In genomic region chr7:55018361-55019328, GRCh38 we compare ENCODE assay signal across 9 cellular contexts. TPM values are rescaled to one million over a fixed set of nuclear protein-coding genes. Genes with fewer than 3 reads are reported as not detected.
DNase-seq lines count a peak whose midpoint lies in the region; FAIRE-seq and TF ChIP-seq lines count a peak whose summit lies in the region.
"Had no signal": no experiment of that assay in that cellular context is flagged by ENCODE, and none has a peak within 500 bp of the region (broad histone marks: within the 10 kb centered on the region; RNA-seq: fewer than 3 reads in every experiment).

TSS of gene EGFR (plus strand) at chr7:55019017. CDS start at chr7:55019278, 261 bp downstream.

- H2BK12ac ChIP-seq in mesenchymal stem cell (ENCODE audit: low read length in 2 of 2) = peak within 1 kb of the TSS; percentile 23 to 76

- H3K4me2 ChIP-seq in mesenchymal stem cell (ENCODE audit: low read length, poor library complexity, severe bottlenecking) = peak within 1 kb of the TSS; percentile 92

- H3K27ac ChIP-seq in epithelial cell of prostate (peak within 1 kb of the TSS; percentile 94), mesenchymal stem cell (ENCODE audit: low read length, poor library complexity, severe bottlenecking) (no peak within 1 kb of the TSS), thyroid gland (peak within 1 kb of the TSS; percentile 91 to 97 (median 96))

- intact Hi-C loops in thyroid gland (cut with DNase I) = no loop called here

- DNase-seq in T-helper 1 cell (no peak), RCC 7860 (ENCODE audit: low spot score) (peak; percentile 72), epithelial cell of prostate (ENCODE audit: low read depth, low spot score) (no peak), mesenchymal stem cell (peak; percentile 82), thyroid gland (peak; percentile 90 to 93), T-helper 2 cell (no peak)
- no peak for DNase-seq in central memory CD4-positive, alpha-beta T cell

- H4K8ac ChIP-seq in mesenchymal stem cell (ENCODE audit: low read length) = peak within 1 kb of the TSS; percentile 83

- H3K4ac ChIP-seq in mesenchymal stem cell (ENCODE audit: low read depth in 1 of 2, low read length in 2 of 2) = peak within 1 kb of the TSS; percentile 54 to 57

- peak within 1 kb of the TSS; percentile 54 to 88 for H3K18ac ChIP-seq in mesenchymal stem cell (ENCODE audit: low read depth in 1 of 2, low read length in 2 of 2)

- H3K36me3 ChIP-seq in mesenchymal stem cell (ENCODE audit: control insufficient read depth in 1 of 2, insufficient read depth in 2 of 2, low read depth in 1 of 2, low read length in 2 of 2) (no peaks in the 10 kb centered on the region), thyroid gland (no peaks in the 10 kb centered on the region)

- H3K4me3 ChIP-seq in mesenchymal stem cell (ENCODE audit: insufficient read depth in 1 of 2, low read depth in 1 of 2, low read length in 2 of 2) (peak within 1 kb of the TSS; percentile 87 to 88), thyroid gland (replicated peaks in 1 of 3) (peak within 1 kb of the TSS; percentile 57 to 89 (median 71))

- H3K27ac Mint-ChIP-seq in T-helper 1 cell treated with Interleukin-12 subunit alpha and Interleukin-12 subunit beta and Interleukin-4 antibody, amounts not matched to agents 30 μg/mL and 1 μg/mL, for 36 hours = no peak within 1 kb of the TSS

- no peaks in the 10 kb centered on the region for H3K4me1 Mint-ChIP-seq in T-helper 1 cell treated with Interleukin-12 subunit alpha and Interleukin-12 subunit beta and Interleukin-4 antibody, amounts not matched to agents 30 μg/mL and 1 μg/mL, for 36 hours (ENCODE audit: low read depth)

- H3K36me3 Mint-ChIP-seq in T-helper 1 cell treated with Interleukin-12 subunit alpha and Interleukin-12 subunit beta and Interleukin-4 antibody, amounts not matched to agents 30 μg/mL and 1 μg/mL, for 36 hours (ENCODE audit: low read depth) = no peaks in the 10 kb centered on the region

- peak within 1 kb of the TSS; percentile 15 for H3K4me3 Mint-ChIP-seq in T-helper 1 cell treated with Interleukin-12 subunit alpha and Interleukin-12 subunit beta and Interleukin-4 antibody, amounts not matched to agents 30 μg/mL and 1 μg/mL, for 36 hours

- H3K9me3 Mint-ChIP-seq in T-helper 1 cell treated with Interleukin-12 subunit alpha and Interleukin-12 subunit beta and Interleukin-4 antibody, amounts not matched to agents 30 μg/mL and 1 μg/mL, for 36 hours = no peaks in the 10 kb centered on the region

- no peak for TF ChIP-seq CTCF in thyroid gland (IDR thresholded peaks at IDR 0.05)

- H3K27me3 ChIP-seq in mesenchymal stem cell (ENCODE audit: control insufficient read depth in 1 of 2, insufficient read depth in 1 of 2, low read length in 2 of 2) = no peaks in the 10 kb centered on the region
- H3K27me3 ChIP-seq in thyroid gland = no peaks in the 10 kb centered on the region

- H3K9ac ChIP-seq in mesenchymal stem cell (ENCODE audit: low read length) = peak within 1 kb of the TSS; percentile 89

- H3K9me3 ChIP-seq in mesenchymal stem cell (ENCODE audit: control insufficient read depth, low read length) = no peaks in the 10 kb centered on the region
- H3K9me3 ChIP-seq in thyroid gland = no peaks in the 10 kb centered on the region

- peak within 1 kb of the TSS; percentile 16 for H2AFZ ChIP-seq in mesenchymal stem cell (ENCODE audit: low read depth, low read length)

- H4K91ac ChIP-seq in mesenchymal stem cell (ENCODE audit: low read length) = peak within 1 kb of the TSS; percentile 32

- peaks cover 71% of the 10 kb centered on the region for H3K27me3 Mint-ChIP-seq in T-helper 1 cell treated with Interleukin-12 subunit alpha and Interleukin-12 subunit beta and Interleukin-4 antibody, amounts not matched to agents 30 μg/mL and 1 μg/mL, for 36 hours (ENCODE audit: low read depth)

- H2BK120ac ChIP-seq in mesenchymal stem cell (ENCODE audit: low read depth, low read length) = peak within 1 kb of the TSS; percentile 95

- H2AK5ac ChIP-seq in mesenchymal stem cell (ENCODE audit: low read length, severe bottlenecking) = peak within 1 kb of the TSS; percentile 9

- H2BK15ac ChIP-seq in mesenchymal stem cell (ENCODE audit: low read depth, poor library complexity, severe bottlenecking) = peak within 1 kb of the TSS; percentile 97

- FAIRE-seq in RCC 7860 (lab: Jason Lieb, UNC) = no peak
- FAIRE-seq: G401.6 had no signal

- peak within 1 kb of the TSS in 1 of 2 experiments; percentile 44 for H3K14ac ChIP-seq in mesenchymal stem cell (ENCODE audit: low read length in 2 of 2)

- WGBS in mesenchymal stem cell = 9% methylated on average over 83 of the region's 98 CpGs
- 2 to 3% methylated on average over 40 to 48 of the region's 98 CpGs for WGBS in thyroid gland, 2 donors

- peaks cover 3% of the 10 kb centered on the region for H3K79me1 ChIP-seq in mesenchymal stem cell (replicated peaks; ENCODE audit: low read length, poor library complexity, severe bottlenecking)

- peak within 1 kb of the TSS in 1 of 2 experiments; percentile 92 for H3K23ac ChIP-seq in mesenchymal stem cell (ENCODE audit: low read length in 2 of 2)

- peak within 1 kb of the TSS; percentile 46 for H2BK5ac ChIP-seq in mesenchymal stem cell (ENCODE audit: low read depth, low read length, poor library complexity, severe bottlenecking)

- TF ChIP-seq POLR2A in thyroid gland (IDR thresholded peaks at IDR 0.05) = peak; percentile 85 to 96

- peaks cover 18% of the 10 kb centered on the region for H3K4me1 ChIP-seq in mesenchymal stem cell (ENCODE audit: control insufficient read depth, insufficient read depth, low read depth, low read length)
- H3K4me1 ChIP-seq in thyroid gland = peaks cover 37 to 40% of the 10 kb centered on the region in 2 donors

RNA-seq across cellular contexts. Expression of gene EGFR, which starts in this region (rescaled TPM):
- polyA plus RNA-seq in mesenchymal stem cell (2013, experiment 1 of 2) = 15.8 TPM
- 15.1 TPM for polyA plus RNA-seq in mesenchymal stem cell (2013, experiment 2 of 2)
- total RNA-seq in thyroid gland = 10 to 100 TPM; 57.5 to 96.2 (median 84.7) TPM

Comparison
In these comparisons a context has a peak if more than half of its experiments do, and no peak if none do; other contexts are left out.
1. DNase-seq: peak in RCC 7860 (single experiment), mesenchymal stem cell (single experiment) and thyroid gland (2 of 2); none in T-helper 1 cell (0 of 5), epithelial cell of prostate (single experiment), central memory CD4-positive, alpha-beta T cell (single experiment) and T-helper 2 cell (0 of 5).